ENCODE assay signal across 1 cellular context in the genomic region with DNA sequence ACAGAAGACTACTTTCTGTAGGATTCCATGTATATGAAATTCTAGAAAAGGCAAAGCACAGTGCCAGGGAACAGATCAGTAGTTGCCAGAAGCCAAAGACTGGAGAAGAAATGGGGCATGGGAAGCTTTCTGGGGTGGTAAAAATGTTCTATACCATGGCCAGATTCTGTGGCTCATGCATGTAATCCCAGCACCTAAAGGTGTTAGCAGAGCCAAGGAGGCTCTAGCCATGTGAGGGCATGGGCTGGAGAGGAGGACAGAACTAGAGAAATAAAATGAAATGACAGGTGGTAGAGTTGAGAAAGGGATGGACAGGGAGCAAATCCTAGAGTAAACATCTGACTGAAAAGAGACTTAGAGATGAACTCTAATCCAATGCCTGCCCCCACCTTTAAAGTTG.
TF ChIP-seq lines count a peak whose summit lies in the region.

No MANE protein-coding gene starts in this region.

TF ChIP-seq in HepG2, 621 proteins besides CTCF, POLR2A, EP300 and RAD21:
- TF ChIP-seq PRDM4 (CRISPR knock-in tag; IDR thresholded peaks at IDR 0.05; ENCODE audit: borderline replicate concordance) (no peak), ZNF512B (CRISPR knock-in tag; IDR thresholded peaks at IDR 0.05; ENCODE audit: borderline replicate concordance) (0 out of 2 replicates have a peak, but pooled peaks have one; percentile 27)
